Comparison of ENCODE assay signal across 17 cellular contexts in the genomic region with DNA sequence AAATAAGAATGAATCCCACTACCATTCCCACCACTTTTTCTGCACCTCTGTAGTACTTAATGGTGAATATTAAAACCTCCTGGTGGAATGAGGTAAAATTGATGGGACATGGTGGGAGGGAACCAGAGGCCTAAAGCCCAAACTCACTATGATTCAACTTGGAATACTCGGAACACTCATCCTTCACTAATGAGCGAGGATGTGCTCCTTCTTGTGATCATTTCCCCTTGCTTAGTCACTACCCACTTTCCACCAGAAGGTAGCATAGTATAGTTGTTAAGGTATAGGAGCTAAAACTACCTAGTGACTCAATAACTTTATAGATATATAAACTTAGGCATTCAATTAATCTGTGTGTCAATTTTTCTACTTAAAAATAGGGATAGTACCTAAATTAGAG.
"Had no signal": no experiment of that assay in that cellular context is flagged by ENCODE, and none has a peak within 500 bp of the region (broad histone marks: within the 10 kb centered on the region; RNA-seq: fewer than 3 reads in every experiment).

No MANE protein-coding gene starts in this region.

- H3K4me3 ChIP-seq: stomach, testis, upper lobe of left lung had no signal

- H3K27me3 ChIP-seq: neutrophil, stomach, testis, upper lobe of left lung had no signal

- H3K9me3 ChIP-seq: neutrophil, stomach, testis, upper lobe of left lung had no signal

- DNase-seq: activated CD4-positive, alpha-beta T cell treated with anti-CD3 and anti-CD28 coated beads, Interleukin-2, amount 10 ng/mL, durations not matched to agents 7 days and 5 days; activated CD8-positive, alpha-beta memory T cell treated with anti-CD3 and anti-CD28 coated beads, Interleukin-2, amount 50 U/mL, for 48 hours; activated gamma-delta T cell treated with Interleukin-2 at 50 U/mL for 16 hours; activated T-cell treated with anti-CD3 and anti-CD28 coated beads, Interleukin-2, amount 50 U/mL, for 72 hours; amygdala; effector CD8-positive, alpha-beta T cell; islet precursor cell; naive B cell; retina; stimulated activated CD4-positive, alpha-beta T cell treated with anti-CD3 and anti-CD28 coated beads, Interleukin-12 subunit alpha, Interleukin-12 subunit beta, amount 100 ng/mL, for 4 hours; stimulated activated CD4-positive, alpha-beta T cell treated with anti-CD3 and anti-CD28 coated beads, Interleukin-2, amount 100 ng/mL, for 24 hours; stomach; testis; upper lobe of left lung had no signal

- H3K27ac ChIP-seq: epithelial cell of prostate, neutrophil, stomach, testis, upper lobe of left lung had no signal

- ATAC-seq: activated T-cell treated with anti-CD3 and anti-CD28 coated beads, Interleukin-2, amount 50 U/mL, for 72 hours; left lobe of liver had no signal

- H3K36me3 ChIP-seq: neutrophil, stomach, upper lobe of left lung had no signal

- H3K4me1 ChIP-seq: stomach, testis, upper lobe of left lung had no signal
